In the genomic region with DNA sequence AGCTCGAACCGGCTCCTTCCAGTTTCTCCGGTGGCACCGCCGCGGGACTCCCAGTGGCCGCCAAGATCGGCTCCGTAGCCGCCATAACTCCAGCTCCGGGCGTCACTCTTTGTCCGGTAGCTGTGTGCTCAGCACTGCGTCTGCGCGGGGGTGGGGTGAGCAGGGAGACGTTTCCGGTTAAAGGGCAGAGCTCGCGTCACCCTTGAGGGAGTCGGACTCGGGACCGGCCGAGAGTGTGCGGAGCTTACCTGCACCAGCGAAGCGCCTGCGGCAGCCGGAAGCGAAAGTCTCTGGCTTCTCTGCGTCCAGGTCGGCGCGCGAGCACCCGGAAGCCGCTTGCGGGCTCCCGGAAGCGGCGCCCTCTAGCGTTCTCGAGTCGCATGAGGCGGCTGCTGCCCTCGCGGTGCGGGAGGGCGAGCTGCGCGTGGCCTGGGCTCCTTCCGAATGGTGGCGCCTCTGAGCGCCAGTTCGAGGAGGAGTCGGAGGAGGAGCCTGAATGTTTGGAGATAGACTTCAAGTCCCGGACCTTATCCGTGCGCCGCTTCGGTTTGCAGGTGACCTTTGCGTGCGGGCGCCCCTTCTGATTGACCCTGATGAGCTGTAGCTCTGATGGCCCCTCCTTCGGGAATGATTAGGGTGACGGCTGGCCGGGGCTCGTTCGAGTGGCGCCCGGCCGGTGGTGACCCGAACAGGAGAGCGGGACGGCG, we compare ENCODE assay signal across 8 cellular contexts. TPM values are rescaled to one million over a fixed set of nuclear protein-coding genes. Genes with fewer than 3 reads are reported as not detected.
DNase-seq lines count a peak whose midpoint lies in the region; FAIRE-seq and TF ChIP-seq lines count a peak whose summit lies in the region.

Gene SCAND1 (minus strand): TSS at position 303 of the 707 bp plus-strand sequence. CDS start 218 bp downstream, at position 85.

- H3K4me3 Mint-ChIP-seq in HFFc6 = peak within 1 kb of the TSS; percentile 100
- peak within 1 kb of the TSS; percentile 99 for H3K4me3 Mint-ChIP-seq in activated naive CD4-positive, alpha-beta T cell treated with anti-CD3 and anti-CD28 coated beads for 36 hours

- H3K27me3 ChIP-seq in neutrophil = no peaks in the 10 kb centered on the region

- peaks cover 7% of the 10 kb centered on the region for H3K27me3 Mint-ChIP-seq in HFFc6 (ENCODE audit: insufficient read depth)
- H3K27me3 Mint-ChIP-seq in activated naive CD4-positive, alpha-beta T cell treated with anti-CD3 and anti-CD28 coated beads for 36 hours (ENCODE audit: low read depth) = no peaks in the 10 kb centered on the region

- CTCF ChIA-PET in activated naive CD4-positive, alpha-beta T cell treated with anti-CD3 and anti-CD28 coated beads for 36 hours (lab: Charles Lee) = interaction anchor here (0.6 to 3.1 kb wide), 31 partner anchors 8 to 898 kb away, joined by 3 to 28 read pairs (median 4); partner anchors contain the start of genes CNBD2, CPNE1, RBM12 and RBM39

- H3K4me1 ChIP-seq in neutrophil (ENCODE audit: control insufficient read depth in 1 of 2, insufficient read depth in 1 of 2, low read depth in 1 of 2, low read length in 1 of 2) = peaks cover 31% of the 10 kb centered on the region in 2 experiments

- peaks cover 18% of the 10 kb centered on the region for H3K4me1 Mint-ChIP-seq in HFFc6 (ENCODE audit: low read depth)
- peaks cover 16% of the 10 kb centered on the region for H3K4me1 Mint-ChIP-seq in activated naive CD4-positive, alpha-beta T cell treated with anti-CD3 and anti-CD28 coated beads for 36 hours (ENCODE audit: low read depth)

- H3K4me3 ChIP-seq in GM08714 (ENCODE audit: low read length) = peak within 1 kb of the TSS; percentile 98
- peak within 1 kb of the TSS; percentile 95 to 98 for H3K4me3 ChIP-seq in neutrophil (ENCODE audit: low read depth in 1 of 2, low read length in 1 of 2)

- H3K9me3 ChIP-seq in neutrophil = no peaks in the 10 kb centered on the region

- no peak for FAIRE-seq in frontal cortex (lab: Jason Lieb, UNC)

- intact Hi-C loops in activated naive CD4-positive, alpha-beta T cell treated with anti-CD3 and anti-CD28 coated beads for 36 hours (cut with micrococcal nuclease) = loop anchor here (1.0 to 5.0 kb wide), 12 partner anchors 96 to 1573 kb away; partner anchors contain the start of genes BLCAP, CEP250, CPNE1 and ERGIC3

- H3K27ac ChIP-seq in neutrophil = peak within 1 kb of the TSS; percentile 96
- H3K27ac ChIP-seq in substantia nigra (ENCODE audit: low read depth, low read length, poor library complexity, severe bottlenecking) = peak within 1 kb of the TSS; percentile 94

- peak within 1 kb of the TSS; percentile 98 for H3K27ac Mint-ChIP-seq in HFFc6
- H3K27ac Mint-ChIP-seq in activated naive CD4-positive, alpha-beta T cell treated with anti-CD3 and anti-CD28 coated beads for 36 hours = peak within 1 kb of the TSS; percentile 98

- no peaks in the 10 kb centered on the region for H3K9me3 Mint-ChIP-seq in HFFc6
- H3K9me3 Mint-ChIP-seq in activated naive CD4-positive, alpha-beta T cell treated with anti-CD3 and anti-CD28 coated beads for 36 hours = peaks cover 4% of the 10 kb centered on the region

- no peaks in the 10 kb centered on the region for H3K36me3 ChIP-seq in neutrophil

- peak; percentile 97 for DNase-seq in HFFc6
- DNase-seq in NAMALWA (ENCODE audit: low spot score) = peak; percentile 98
- peak; percentile 99 for DNase-seq in SK-N-DZ (ENCODE audit: low spot score)
- DNase-seq in activated naive CD4-positive, alpha-beta T cell treated with anti-CD3 and anti-CD28 coated beads for 36 hours = peak; percentile 98
- DNase-seq in frontal cortex (ENCODE audit: low spot score in 2 of 2) = peak; percentile 94 to 96
- DNase-seq in substantia nigra (lab: John Stamatoyannopoulos, UW) = peak; percentile 75 to 100 (median 94)

- TF ChIP-seq CTCF in HFFc6 (IDR thresholded peaks at IDR 0.05) (peak; percentile 97), neutrophil (IDR thresholded peaks at IDR 0.05) (peak; percentile 99)

- peaks cover 7% of the 10 kb centered on the region; the same call in 1 of the 2 replicates for H3K36me3 Mint-ChIP-seq in HFFc6 (ENCODE audit: low read depth)
- H3K36me3 Mint-ChIP-seq in activated naive CD4-positive, alpha-beta T cell treated with anti-CD3 and anti-CD28 coated beads for 36 hours (ENCODE audit: low read depth) = peaks cover 9% of the 10 kb centered on the region

RNA-seq across cellular contexts. Expression of gene SCAND1, which starts in this region (rescaled TPM):
- 10 to 100 TPM; 76.7 to 97.0 (median 82.8) TPM for total RNA-seq in HFFc6 (2021; fragmentation: NEBNext Ultra II Directional; extraction: Animal tissue kit (Norgen Biotek cat#: 25700))
- polyA plus RNA-seq in SK-N-DZ (2014; cell fraction: cytosol; rRNA removed) = 175 and 177 TPM in 2 replicates
- polyA plus RNA-seq in SK-N-DZ (2014; cell fraction: nucleus; rRNA removed) = 148 and 166 TPM in 2 replicates
- 10 to 100 TPM; 41.9 to 43.1 TPM for total RNA-seq in activated naive CD4-positive, alpha-beta T cell treated with anti-CD3 and anti-CD28 coated beads for 36 hours
- 33.8 TPM for total RNA-seq in frontal cortex

Comparison
In these comparisons a context has a peak if more than half of its experiments do, and no peak if none do; other contexts are left out.
1. Peak in every context shown above with its lines: DNase-seq, H3K4me3 ChIP-seq and H3K27ac ChIP-seq.